8 cellular contexts compared by ENCODE assay signal in the genomic region with DNA sequence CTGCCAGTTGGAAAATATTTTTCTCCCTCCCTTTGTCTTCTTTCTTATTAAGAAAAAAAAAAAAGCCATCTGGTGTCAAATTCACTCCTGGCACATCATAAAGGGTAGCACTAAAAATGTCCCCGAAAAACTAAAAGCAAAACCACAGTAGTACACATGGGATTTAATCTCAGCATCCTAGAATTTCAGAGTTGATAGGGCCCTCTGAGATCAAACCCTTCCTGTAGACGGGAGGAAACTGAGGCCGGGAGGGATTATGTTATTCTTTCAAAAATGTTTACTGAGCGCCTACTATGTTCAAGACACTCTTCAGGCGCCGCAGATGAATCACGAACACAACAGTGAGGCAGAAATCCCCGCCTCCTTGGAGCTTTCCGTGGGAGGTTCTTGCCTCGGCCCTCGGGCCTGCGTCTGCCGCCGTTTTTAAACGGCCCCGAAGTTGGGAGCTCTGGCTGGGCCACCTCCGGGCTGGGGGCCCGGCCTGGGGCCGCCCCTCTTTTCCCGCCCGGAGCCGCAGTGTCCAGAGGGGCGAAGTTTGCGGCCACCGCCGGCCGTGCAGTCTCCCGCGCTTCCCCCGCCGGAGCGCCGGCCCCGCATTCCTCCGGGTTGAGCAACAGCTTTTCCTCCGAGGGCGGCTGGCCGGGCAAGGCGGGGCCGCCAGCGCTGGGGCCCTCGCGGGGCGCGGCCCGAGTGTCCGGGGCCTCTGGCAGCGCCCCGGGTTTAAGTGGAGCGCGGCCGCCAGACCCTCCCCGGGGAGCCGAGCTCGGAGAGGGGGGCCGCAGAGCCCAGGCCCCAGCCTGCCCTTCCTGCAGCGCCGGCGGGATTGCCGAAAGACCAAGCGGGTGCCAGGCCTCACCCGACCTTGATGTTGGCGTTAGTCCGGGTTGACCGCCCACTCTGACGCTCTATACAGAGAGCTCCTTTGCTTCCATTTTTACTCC. TPM values are rescaled to one million over a fixed set of nuclear protein-coding genes. Genes with fewer than 3 reads are reported as not detected.
DNase-seq lines count a peak whose midpoint lies in the region; ATAC-seq and TF ChIP-seq lines count a peak whose summit lies in the region.

No MANE protein-coding gene starts in this region.

- no peaks in the 10 kb centered on the region for H3K36me3 Mint-ChIP-seq in activated T-cell treated with anti-CD3 and anti-CD28 coated beads, Interleukin-2, amount 50 U/mL, for 24 hours (ENCODE audit: low read depth)

- peak; percentile 57 for TF ChIP-seq POLR2A in esophagus muscularis mucosa (IDR thresholded peaks at IDR 0.05; ENCODE audit: low read depth)

- no peaks in the 10 kb centered on the region for H3K36me3 ChIP-seq in esophagus muscularis mucosa

- peak overlapping the region; percentile 55 for H3K27ac Mint-ChIP-seq in activated T-cell treated with anti-CD3 and anti-CD28 coated beads, Interleukin-2, amount 50 U/mL, for 24 hours

- intact Hi-C loops in esophagus muscularis mucosa (cut with DNase I), result no loop called here

- H3K4me3 Mint-ChIP-seq in activated T-cell treated with anti-CD3 and anti-CD28 coated beads, Interleukin-2, amount 50 U/mL, for 24 hours, result peak overlapping the region; percentile 65

- WGBS in esophagus muscularis mucosa, result 0% methylated on average over 48 of the region's 66 CpGs

- H3K9me3 Mint-ChIP-seq in activated T-cell treated with anti-CD3 and anti-CD28 coated beads, Interleukin-2, amount 50 U/mL, for 24 hours, result no peaks in the 10 kb centered on the region

- H3K9me3 ChIP-seq in esophagus muscularis mucosa, result no peaks in the 10 kb centered on the region

- DNase-seq in GM12865 (ENCODE audit: low read depth) (peak; percentile 46), NCI-H69 (lab: John Stamatoyannopoulos, UW) (peak; percentile 71), esophagus muscularis mucosa (ENCODE audit: extremely low spot score) (no peak), myocyte (ENCODE audit: low read depth) (peak; percentile 70), stromal cell of bone marrow (ENCODE audit: low read depth) (peak; percentile 80)
- DNase-seq in activated T-cell treated with anti-CD3 and anti-CD28 coated beads, Interleukin-2, amount 50 U/mL, for 24 hours, result peak; percentile 74

- H3K27ac ChIP-seq in esophagus muscularis mucosa (replicated peaks in 1 of 4), result peak overlapping the region; percentile 94 to 97 (median 96)

- TF ChIP-seq CTCF in GM12865 (IDR thresholded peaks at IDR 0.05; ENCODE audit: insufficient read depth, low read depth, low read length, missing control alignments) (no peak), esophagus muscularis mucosa (IDR thresholded peaks at IDR 0.05) (peak in 1 of 3 experiments; percentile 13)

- H3K4me1 ChIP-seq in esophagus muscularis mucosa, result peaks cover 33 to 67% (median 48%) of the 10 kb centered on the region in 4 donors

- H3K4me1 Mint-ChIP-seq in activated T-cell treated with anti-CD3 and anti-CD28 coated beads, Interleukin-2, amount 50 U/mL, for 24 hours (ENCODE audit: low read depth), result peaks cover 9% of the 10 kb centered on the region

- TF ChIP-seq EP300 in esophagus muscularis mucosa (IDR thresholded peaks at IDR 0.05), result no peak

- H3K4me3 ChIP-seq in GM12865 (ENCODE audit: low read depth, low read length) (peak overlapping the region; percentile 64), esophagus muscularis mucosa (peak overlapping the region; percentile 59 to 73 (median 62))

- H3K27me3 Mint-ChIP-seq in activated T-cell treated with anti-CD3 and anti-CD28 coated beads, Interleukin-2, amount 50 U/mL, for 24 hours, result peaks cover 13% of the 10 kb centered on the region

- H3K27me3 ChIP-seq in esophagus muscularis mucosa, result no peaks in the 10 kb centered on the region

- peak; percentile 78 for ATAC-seq in HG02571 (IDR thresholded peaks at IDR 0.05; ENCODE audit: unreplicated experiment)
- ATAC-seq in GM19467 (IDR thresholded peaks at IDR 0.05; ENCODE audit: unreplicated experiment), result no peak

RNA-seq across cellular contexts. Expression of gene CTDSP2, which starts 18.6 kb away (rescaled TPM):
- 100 to 1,000 TPM; 127 to 249 (median 196) TPM for total RNA-seq in esophagus muscularis mucosa
- 37.9 and 43.4 TPM in 2 replicates for total RNA-seq in myocyte
- 72.8 TPM for polyA plus RNA-seq in myocyte (2012)

RNA-seq across cellular contexts. Expression of gene AVIL, which starts 46.5 kb away (rescaled TPM):
- total RNA-seq in esophagus muscularis mucosa, result 1 to 10 TPM; 2.2 to 5.8 (median 2.8) TPM
- 0.48 TPM in 1 of 2 replicates, not detected in the other for total RNA-seq in myocyte
- polyA plus RNA-seq in myocyte (2012), result 2.1 TPM
